ENCODE assay signal across 22 cellular contexts in genomic region chr14:32512348-32512747, GRCh38.
DNase-seq lines count a peak whose midpoint lies in the region; ATAC-seq, FAIRE-seq and TF ChIP-seq lines count a peak whose summit lies in the region.
"Had no signal": no experiment of that assay in that cellular context is flagged by ENCODE, and none has a peak within 500 bp of the region (broad histone marks: within the 10 kb centered on the region; RNA-seq: fewer than 3 reads in every experiment).

No MANE protein-coding gene starts in this region.

- H3K36me3 Mint-ChIP-seq in endodermal cell (ENCODE audit: low read depth) = no peaks in the 10 kb centered on the region
- H3K36me3 Mint-ChIP-seq: IgD-negative memory B cell had no signal

- H3K9me3 ChIP-seq in HepG2 (ENCODE audit: low read length) (no peaks in the 10 kb centered on the region), right lobe of liver (no peaks in the 10 kb centered on the region), psoas muscle (no peaks in the 10 kb centered on the region), endodermal cell (ENCODE audit: control insufficient read depth, low read length) (no peaks in the 10 kb centered on the region)

- H3K27ac ChIP-seq in HepG2 (ENCODE audit: extremely low read length, insufficient read depth, low read length) = no peak overlapping the region
- H3K27ac ChIP-seq in right lobe of liver = no peak overlapping the region
- peak overlapping the region; percentile 96 for H3K27ac ChIP-seq in cingulate gyrus (ENCODE audit: low read depth, low read length)
- H3K27ac ChIP-seq in psoas muscle = peak overlapping the region; percentile 91
- H3K27ac ChIP-seq in endodermal cell (ENCODE audit: low read depth, low read length) = no peak overlapping the region

- H3K4me1 Mint-ChIP-seq in endodermal cell = peaks cover 5% of the 10 kb centered on the region
- H3K4me1 Mint-ChIP-seq: B cell, IgD-negative memory B cell had no signal

- no peak for TF ChIP-seq CTCF in HepG2 (CRISPR knock-in tag; IDR thresholded peaks at IDR 0.05)
- TF ChIP-seq CTCF in right lobe of liver (IDR thresholded peaks at IDR 0.05) = no peak
- TF ChIP-seq CTCF in psoas muscle (IDR thresholded peaks at IDR 0.05) = no peak
- TF ChIP-seq CTCF in endodermal cell (conservative IDR thresholded peaks at IDR 0.05) = no peak

- TF ChIP-seq EP300 in HepG2 (IDR thresholded peaks at IDR 0.05; ENCODE audit: low read depth in 2 of 2, low read length in 2 of 2) (no peak), HepG2 (CRISPR knock-in tag; IDR thresholded peaks at IDR 0.05; ENCODE audit: borderline replicate concordance) (no peak)

- CTCF ChIA-PET in HepG2 (lab: Yijun Ruan, JAX; ENCODE audit: low intra/inter-chr PET ratio, low total read pairs) = no interaction called here

- H3K4me1 ChIP-seq in HepG2 (ENCODE audit: insufficient read depth, low read length) (0 out of 2 replicates have a peak, but pooled peaks cover 6% of the 10 kb centered on the region), right lobe of liver (peaks cover 0 to 29% (median 0%) of the 10 kb centered on the region in 4 donors), psoas muscle (peaks cover 68% of the 10 kb centered on the region), endodermal cell (ENCODE audit: control insufficient read depth, insufficient read depth, low read length) (no peaks in the 10 kb centered on the region)

- H3K4me3 Mint-ChIP-seq in endodermal cell = no peak overlapping the region
- H3K4me3 Mint-ChIP-seq: B cell; CD4-positive, alpha-beta T cell; H9; IgD-negative memory B cell had no signal

- H4K20me1 ChIP-seq in HepG2 (ENCODE audit: insufficient read depth, low read length) = no peaks in the 10 kb centered on the region

- BruUV-seq in HepG2 (replicated peaks; lab: Mats Ljungman, UMichigan) = no TSS peak

- no peak overlapping the region for H3K4me3 ChIP-seq in HepG2 (replicated peaks in 1 of 3; ENCODE audit: insufficient read depth in 1 of 3, low read depth in 2 of 3, low read length in 3 of 3)
- H3K4me3 ChIP-seq in right lobe of liver = no peak overlapping the region
- no peak overlapping the region for H3K4me3 ChIP-seq in psoas muscle
- H3K4me3 ChIP-seq in endodermal cell (ENCODE audit: low read length) = no peak overlapping the region
- H3K4me3 ChIP-seq: GM12878 had no signal

- H3K36me3 ChIP-seq in HepG2 (replicated peaks in 1 of 2; ENCODE audit: control insufficient read depth in 1 of 2, insufficient read depth in 2 of 2, low read length in 2 of 2) (no peaks in the 10 kb centered on the region), right lobe of liver (no peaks in the 10 kb centered on the region), psoas muscle (ENCODE audit: insufficient read depth in 1 of 2, low read depth in 1 of 2) (no peaks in the 10 kb centered on the region), endodermal cell (ENCODE audit: control insufficient read depth, insufficient read depth, low read length) (no peaks in the 10 kb centered on the region)

- no peak for TF ChIP-seq POLR2A in HepG2 (IDR thresholded peaks at IDR 0.05; ENCODE audit: insufficient read depth in 1 of 2, low read depth in 2 of 2, low read length in 2 of 2)
- TF ChIP-seq POLR2A in right lobe of liver (IDR thresholded peaks at IDR 0.05) = no peak

- no peak overlapping the region for H2AFZ ChIP-seq in HepG2 (ENCODE audit: low read length)

- FAIRE-seq in HepG2 (lab: Jason Lieb, UNC) = no peak
- FAIRE-seq: GM12878, GM18507, RCC 7860 had no signal

- POLR2A ChIA-PET in HepG2 (lab: Yijun Ruan, JAX) = no interaction called here

- no peak for DNase-seq in HepG2 (ENCODE audit: low spot score)
- DNase-seq in right lobe of liver = no peak
- DNase-seq in psoas muscle = no peak
- DNase-seq in NCI-H146 (lab: John Stamatoyannopoulos, UW) = no peak
- DNase-seq in endodermal cell = no peak
- no peak for DNase-seq in HuH-7.5 (ENCODE audit: low spot score)
- DNase-seq: ACHN; Calu3; CD4-positive, alpha-beta T cell; DMS79; H9; MV-4-11; NCI-H1417 treated with DMSO at 0.1 percent for 48 hours; NCI-H2029 treated with DMSO at 0.1 percent for 48 hours; NCI-H510A treated with DMSO at 0.1 percent for 48 hours had no signal

- no peak overlapping the region for H3K27ac Mint-ChIP-seq in endodermal cell
- H3K27ac Mint-ChIP-seq: B cell; CD4-positive, alpha-beta T cell; IgD-negative memory B cell had no signal

- H3K9ac ChIP-seq in HepG2 (ENCODE audit: insufficient read depth, low read depth, low read length) (no peak overlapping the region), endodermal cell (ENCODE audit: extremely low read depth, low read length, poor library complexity, severe bottlenecking) (no peak overlapping the region)

- no peaks in the 10 kb centered on the region for H3K27me3 Mint-ChIP-seq in endodermal cell (ENCODE audit: insufficient read depth)
- H3K27me3 Mint-ChIP-seq: IgD-negative memory B cell had no signal

- TF ChIP-seq RAD21 in HepG2 (CRISPR knock-in tag; IDR thresholded peaks at IDR 0.05) = no peak

- WGBS in HepG2 (ENCODE audit: low lambda C conversion rate) = 17% methylated on average over 3 of the region's 3 CpGs
- 69% methylated on average over 3 of the region's 3 CpGs for WGBS in right lobe of liver (ENCODE audit: insufficient coverage, low coverage, low lambda C conversion rate, missing lambda C conversion rate)
- WGBS in psoas muscle, 3 donors = 46 to 64% (median 53%) methylated on average over 3 of the region's 3 CpGs
- 88 to 100% methylated on average over 1 to 3 of the region's 3 CpGs for WGBS in endodermal cell (ENCODE audit: insufficient coverage in 1 of 2, insufficient read length in 1 of 2), 2 experiments

- no peaks in the 10 kb centered on the region for H3K27me3 ChIP-seq in HepG2 (ENCODE audit: control insufficient read depth in 1 of 2, insufficient read depth in 2 of 2, low read length in 2 of 2)
- no peaks in the 10 kb centered on the region for H3K27me3 ChIP-seq in right lobe of liver
- no peaks in the 10 kb centered on the region for H3K27me3 ChIP-seq in psoas muscle (ENCODE audit: insufficient read depth in 3 of 3, low read length in 2 of 3)
- H3K27me3 ChIP-seq in endodermal cell (ENCODE audit: control insufficient read depth, insufficient read depth, low read length, poor library complexity, severe bottlenecking) = no peaks in the 10 kb centered on the region

- intact Hi-C loops in HepG2 (cut with micrococcal nuclease; ENCODE audit: unreplicated experiment) (no loop called here), right lobe of liver (cut with DNase I) (no loop called here), psoas muscle (cut with DNase I) (loop anchor here in 1 of 2 donors (5.0 kb wide), 1 partner anchor 40 kb away; no protein-coding TSS in a partner anchor)

- in situ Hi-C loops in HepG2 (cut with HindIII; ENCODE audit: extremely low pct_ligation_motif_present, low pct_unique_long_range_greater_than_20kb) = no loop called here

- ATAC-seq in HepG2 (no peak), right lobe of liver (no peak), psoas muscle (no peak), esophagus mucosa (no peak)
- ATAC-seq: GM12878 had no signal

- H3K9me3 Mint-ChIP-seq in endodermal cell = peaks cover 3% of the 10 kb centered on the region
- H3K9me3 Mint-ChIP-seq: CD4-positive, alpha-beta T cell; IgD-negative memory B cell had no signal

- H3K79me2 ChIP-seq in HepG2 (ENCODE audit: insufficient read depth, low read length) = no peaks in the 10 kb centered on the region

- H3K4me2 ChIP-seq in HepG2 (ENCODE audit: low read depth, low read length) = no peak overlapping the region

TF ChIP-seq in HepG2, 621 proteins besides CTCF, POLR2A, EP300 and RAD21:
- TF ChIP-seq ZKSCAN8 (CRISPR knock-in tag; IDR thresholded peaks at IDR 0.05; ENCODE audit: borderline replicate concordance) = no peak
- TF ChIP-seq LRRFIP1 (CRISPR knock-in tag; conservative IDR thresholded peaks at IDR 0.05) = no peak
- 0 out of 2 replicates have a peak, but pooled peaks have one; percentile 46 for TF ChIP-seq ZFAT (CRISPR knock-in tag; conservative IDR thresholded peaks at IDR 0.05)

Comparison
In these comparisons a context has a peak if more than half of its experiments do, and no peak if none do; other contexts are left out.
1. H3K27ac ChIP-seq: peak in cingulate gyrus (single experiment) and psoas muscle (single experiment); none in HepG2 (single experiment), right lobe of liver (0 of 3) and endodermal cell (single experiment).